Comparison of ENCODE assay signal across 23 cellular contexts in genomic region chr2:60000681-60001080, GRCh38.
"Had no signal": no experiment of that assay in that cellular context is flagged by ENCODE, and none has a peak within 500 bp of the region (broad histone marks: within the 10 kb centered on the region; RNA-seq: fewer than 3 reads in every experiment).

No MANE protein-coding gene starts in this region.

- H3K27ac ChIP-seq: HL-60, SJSA1, SK-N-MC had no signal

- H3K4me1 ChIP-seq: SJSA1 had no signal

- H3K9me3 ChIP-seq: MG63, SJSA1 had no signal

- FAIRE-seq: RCC 7860 had no signal

- DNase-seq: KBM-7, MG63, NCI-H1092, NCI-H1105 treated with DMSO at 0.1 percent for 48 hours, NCI-H1417 treated with DMSO at 0.1 percent for 48 hours, NCI-H146, NCI-H1694 treated with DMSO at 0.1 percent for 48 hours, NCI-H1930, NCI-H2081, NCI-H2107, NCI-H226, NCI-H446, NCI-H510A, NCI-H524 treated with DMSO at 0.1 percent for 48 hours, NCI-H69, NCI-H774, Right ventricle myocardium superior, RPMI8226, SIG-M5 had no signal

- H3K4me3 ChIP-seq: MG63, SJSA1, SK-N-MC had no signal

- H3K36me3 ChIP-seq: MG63, SJSA1 had no signal

- H3K27me3 ChIP-seq: MG63, SJSA1 had no signal
